ENCODE assay signal across 8 cellular contexts in genomic region chr5:85717203-85717563, GRCh38.
"Had no signal": no experiment of that assay in that cellular context is flagged by ENCODE, and none has a peak within 500 bp of the region (broad histone marks: within the 10 kb centered on the region; RNA-seq: fewer than 3 reads in every experiment).

No MANE protein-coding gene starts in this region.

- H3K4me3 ChIP-seq: GM23338 had no signal

- H3K4me2 ChIP-seq: GM23338, KMS-11 had no signal

- H3K9ac ChIP-seq: KMS-11 had no signal

- H2AFZ ChIP-seq: GM23338 had no signal

- FAIRE-seq: HTR-8/SVneo had no signal

- H3K27ac ChIP-seq: KMS-11 had no signal

- ATAC-seq: GM23338, HCT116 had no signal

- DNase-seq: H9, HFFc6, Karpas-422, KBM-7 had no signal
